In the genomic region with DNA sequence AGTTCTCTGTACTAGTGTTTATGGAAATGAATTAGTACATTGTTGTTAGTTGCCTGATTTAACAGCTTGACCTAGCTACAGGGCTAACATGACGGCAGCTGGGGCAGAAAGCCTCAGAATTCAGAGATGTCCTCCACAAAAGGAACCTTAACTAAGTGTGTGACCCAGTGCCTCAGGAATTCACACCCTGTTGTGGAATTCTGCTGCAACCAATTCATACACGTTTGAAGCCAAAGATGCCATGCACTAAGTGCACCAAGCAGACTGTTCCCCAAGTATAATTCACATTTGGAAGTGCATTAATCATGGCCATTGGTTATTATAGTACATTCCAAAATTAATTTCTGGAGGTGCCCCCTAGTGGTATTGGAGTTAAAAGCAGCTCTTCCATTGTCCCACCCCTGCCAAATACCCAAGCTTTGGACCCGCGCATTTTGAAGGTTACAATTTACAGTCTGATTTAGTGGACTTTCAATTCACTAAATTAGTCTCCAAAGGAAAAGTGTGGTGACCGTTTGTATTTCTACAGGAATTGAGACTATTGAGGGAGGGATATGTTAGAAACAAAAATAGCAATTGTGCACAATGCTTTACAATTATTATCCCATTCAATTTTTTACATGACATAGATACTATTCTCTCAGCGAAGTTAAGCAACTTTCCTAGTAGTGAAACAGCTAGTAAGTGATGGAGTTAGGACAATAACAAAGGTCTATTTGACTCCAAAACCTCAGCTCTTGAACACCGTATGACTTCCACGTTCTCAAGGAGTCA, we compare ENCODE assay signal across 10 cellular contexts.
DNase-seq lines count a peak whose midpoint lies in the region; ATAC-seq, FAIRE-seq and TF ChIP-seq lines count a peak whose summit lies in the region.
"Had no signal": no experiment of that assay in that cellular context is flagged by ENCODE, and none has a peak within 500 bp of the region (broad histone marks: within the 10 kb centered on the region; RNA-seq: fewer than 3 reads in every experiment).

No MANE protein-coding gene starts in this region.

- H3K9me3 ChIP-seq in adrenal gland (replicated peaks in 1 of 3) (no peaks in the 10 kb centered on the region), HepG2 (ENCODE audit: low read length) (peaks cover 8% of the 10 kb centered on the region)

- H3K79me2 ChIP-seq in HepG2 (ENCODE audit: insufficient read depth, low read length), result no peaks in the 10 kb centered on the region

- no peak overlapping the region for H3K4me2 ChIP-seq in HepG2 (ENCODE audit: low read depth, low read length)

- H3K4me1 Mint-ChIP-seq in Calu3 (ENCODE audit: low read depth, unreplicated experiment) (peaks cover 17% of the 10 kb centered on the region), natural killer cell (no peaks in the 10 kb centered on the region)
- no peaks in the 10 kb centered on the region for H3K4me1 Mint-ChIP-seq in T-helper 2 cell treated with Interferon-gamma antibody and Interleukin-4, amounts not matched to agents 5 μg/mL and 100 μg/mL, for 36 hours (ENCODE audit: low read depth)
- H3K4me1 Mint-ChIP-seq: IgD-negative memory B cell had no signal

- intact Hi-C loops in Calu3 (cut with micrococcal nuclease; ENCODE audit: unreplicated experiment) (no loop called here), adrenal gland (cut with DNase I) (no loop called here), HepG2 (cut with micrococcal nuclease; ENCODE audit: unreplicated experiment) (loop anchor here (1.0 kb wide), 1 partner anchor 99 kb away; no protein-coding TSS in a partner anchor), natural killer cell (cut with micrococcal nuclease) (no loop called here)

- CTCF ChIA-PET in Calu3 (lab: Charles Lee) (interaction anchor here (0.6 to 0.9 kb wide), 6 partner anchors 8 to 194 kb away, joined by 3 to 5 read pairs (median 4); a partner anchor contains a TSS), HepG2 (lab: Yijun Ruan, JAX; ENCODE audit: low intra/inter-chr PET ratio, low total read pairs) (interaction anchor here (1.1 to 1.2 kb wide), 2 partner anchors 100 to 403 kb away, joined by 3 to 5 read pairs; no protein-coding TSS in a partner anchor)

- H4K20me1 ChIP-seq in HepG2 (ENCODE audit: insufficient read depth, low read length), result no peaks in the 10 kb centered on the region

- in situ Hi-C loops in HepG2 (cut with HindIII; ENCODE audit: extremely low pct_ligation_motif_present, low pct_unique_long_range_greater_than_20kb), result no loop called here

- BruUV-seq in Calu3 (replicated peaks; lab: Mats Ljungman, UMichigan) (no TSS peak), HepG2 (replicated peaks; lab: Mats Ljungman, UMichigan) (no TSS peak)

- H3K27me3 ChIP-seq in HL-60 (ENCODE audit: insufficient read depth, poor library complexity, severe bottlenecking) (no peaks in the 10 kb centered on the region), adrenal gland (no peaks in the 10 kb centered on the region), HepG2 (ENCODE audit: control insufficient read depth in 1 of 2, insufficient read depth in 2 of 2, low read length in 2 of 2) (no peaks in the 10 kb centered on the region)
- H3K27me3 ChIP-seq: gastrocnemius medialis had no signal

- peak; percentile 29 for TF ChIP-seq CTCF in Calu3 (IDR thresholded peaks at IDR 0.05; ENCODE audit: unreplicated experiment)
- TF ChIP-seq CTCF in HL-60 (IDR thresholded peaks at IDR 0.05; ENCODE audit: insufficient read depth, low read length), result peak; percentile 56
- TF ChIP-seq CTCF in adrenal gland (IDR thresholded peaks at IDR 0.05), result peak in 5 of 6 experiments; percentile 28 to 50 (median 39)
- TF ChIP-seq CTCF in HepG2 (CRISPR knock-in tag; IDR thresholded peaks at IDR 0.05), result peak; percentile 60
- no peak for TF ChIP-seq CTCF in natural killer cell (IDR thresholded peaks at IDR 0.05)

- H3K9ac ChIP-seq in HepG2 (ENCODE audit: insufficient read depth, low read depth, low read length), result no peak overlapping the region

- H3K27ac Mint-ChIP-seq in Calu3 (ENCODE audit: unreplicated experiment), result no peak overlapping the region
- no peak overlapping the region for H3K27ac Mint-ChIP-seq in T-helper 2 cell treated with Interferon-gamma antibody and Interleukin-4, amounts not matched to agents 5 μg/mL and 100 μg/mL, for 36 hours
- H3K27ac Mint-ChIP-seq in natural killer cell, result no peak overlapping the region
- H3K27ac Mint-ChIP-seq: IgD-negative memory B cell had no signal

- no peaks in the 10 kb centered on the region for H3K36me3 ChIP-seq in adrenal gland (replicated peaks in 1 of 2)
- H3K36me3 ChIP-seq in HepG2 (replicated peaks in 1 of 2; ENCODE audit: control insufficient read depth in 1 of 2, insufficient read depth in 2 of 2, low read length in 2 of 2), result no peaks in the 10 kb centered on the region
- H3K36me3 ChIP-seq: gastrocnemius medialis had no signal

- FAIRE-seq in HepG2 (lab: Jason Lieb, UNC), result peak; percentile 23

- H3K27ac ChIP-seq in HL-60 (replicated peaks), result no peak overlapping the region
- H3K27ac ChIP-seq in adrenal gland, result no peak overlapping the region
- H3K27ac ChIP-seq in HepG2 (ENCODE audit: extremely low read length, insufficient read depth, low read length), result no peak overlapping the region
- H3K27ac ChIP-seq: gastrocnemius medialis had no signal

- H3K4me1 ChIP-seq in adrenal gland (replicated peaks in 1 of 2) (no peaks in the 10 kb centered on the region), HepG2 (ENCODE audit: insufficient read depth, low read length) (no peaks in the 10 kb centered on the region)
- H3K4me1 ChIP-seq: gastrocnemius medialis had no signal

- H2AFZ ChIP-seq in HepG2 (ENCODE audit: low read length), result no peak overlapping the region

- H3K4me3 Mint-ChIP-seq in Calu3 (ENCODE audit: low read depth, unreplicated experiment), result no peak overlapping the region
- no peak overlapping the region for H3K4me3 Mint-ChIP-seq in T-helper 2 cell treated with Interferon-gamma antibody and Interleukin-4, amounts not matched to agents 5 μg/mL and 100 μg/mL, for 36 hours
- H3K4me3 Mint-ChIP-seq in natural killer cell, result no peak overlapping the region
- H3K4me3 Mint-ChIP-seq: IgD-negative memory B cell had no signal

- H3K27me3 Mint-ChIP-seq in Calu3 (ENCODE audit: unreplicated experiment) (no peaks in the 10 kb centered on the region), natural killer cell (ENCODE audit: low read depth in 2 of 2) (no peaks in the 10 kb centered on the region)
- no peaks in the 10 kb centered on the region for H3K27me3 Mint-ChIP-seq in T-helper 2 cell treated with Interferon-gamma antibody and Interleukin-4, amounts not matched to agents 5 μg/mL and 100 μg/mL, for 36 hours (ENCODE audit: low read depth)
- H3K27me3 Mint-ChIP-seq: IgD-negative memory B cell had no signal

- no peak for TF ChIP-seq POLR2A in adrenal gland (IDR thresholded peaks at IDR 0.05)
- no peak for TF ChIP-seq POLR2A in HepG2 (IDR thresholded peaks at IDR 0.05; ENCODE audit: insufficient read depth in 1 of 2, low read depth in 2 of 2, low read length in 2 of 2)

- H3K9me3 Mint-ChIP-seq in Calu3 (ENCODE audit: low read depth, unreplicated experiment) (no peaks in the 10 kb centered on the region), natural killer cell (peaks cover 10% of the 10 kb centered on the region in 2 donors)
- peaks cover 22% of the 10 kb centered on the region for H3K9me3 Mint-ChIP-seq in T-helper 2 cell treated with Interferon-gamma antibody and Interleukin-4, amounts not matched to agents 5 μg/mL and 100 μg/mL, for 36 hours

- TF ChIP-seq RAD21 in HepG2 (CRISPR knock-in tag; IDR thresholded peaks at IDR 0.05), result no peak

- TF ChIP-seq EP300 in HepG2 (IDR thresholded peaks at IDR 0.05; ENCODE audit: low read depth in 2 of 2, low read length in 2 of 2), result no peak
- TF ChIP-seq EP300 in HepG2 (CRISPR knock-in tag; IDR thresholded peaks at IDR 0.05; ENCODE audit: borderline replicate concordance), result no peak

- DNase-seq in Calu3 (peak; percentile 22), HL-60 (ENCODE audit: low read depth in 1 of 2, low spot score in 1 of 2) (no peak), adrenal gland (peak in 1 of 7 donors; percentile 3), HepG2 (ENCODE audit: low spot score) (peak; percentile 44), mesenteric fat pad (ENCODE audit: low spot score) (no peak), natural killer cell (no peak), NCI-H187 treated with DMSO at 0.1 percent for 48 hours (lab: John Stamatoyannopoulos, UW) (no peak)
- no peak for DNase-seq in T-helper 2 cell treated with Interferon-gamma antibody and Interleukin-4, amounts not matched to agents 5 μg/mL and 100 μg/mL, for 36 hours (ENCODE audit: low spot score)
- DNase-seq: gastrocnemius medialis had no signal

- POLR2A ChIA-PET in HepG2 (lab: Yijun Ruan, JAX), result no interaction called here

- ATAC-seq in HepG2 (peak; percentile 91), natural killer cell (no peak)
- ATAC-seq: gastrocnemius medialis had no signal

- WGBS in adrenal gland, 4 donors, result 43 to 49% (median 45%) methylated on average over 8 of the region's 8 CpGs
- WGBS in HepG2 (ENCODE audit: low lambda C conversion rate), result 16% methylated on average over 8 of the region's 8 CpGs

- no peaks in the 10 kb centered on the region for H3K36me3 Mint-ChIP-seq in Calu3 (ENCODE audit: insufficient read depth, unreplicated experiment)
- no peaks in the 10 kb centered on the region for H3K36me3 Mint-ChIP-seq in T-helper 2 cell treated with Interferon-gamma antibody and Interleukin-4, amounts not matched to agents 5 μg/mL and 100 μg/mL, for 36 hours (ENCODE audit: low read depth)
- no peaks in the 10 kb centered on the region for H3K36me3 Mint-ChIP-seq in natural killer cell
- H3K36me3 Mint-ChIP-seq: IgD-negative memory B cell had no signal

- H3K4me3 ChIP-seq in HL-60 (replicated peaks; ENCODE audit: insufficient read depth, low read length) (no peak overlapping the region), adrenal gland (no peak overlapping the region), HepG2 (replicated peaks in 1 of 3; ENCODE audit: insufficient read depth in 1 of 3, low read depth in 2 of 3, low read length in 3 of 3) (no peak overlapping the region)
- H3K4me3 ChIP-seq: gastrocnemius medialis had no signal

TF ChIP-seq in HepG2, 621 proteins besides CTCF, POLR2A, EP300 and RAD21 (continues in another document):
- 0 out of 2 replicates have a peak, but pooled peaks have one; percentile 21 for TF ChIP-seq STAG1 (CRISPR knock-in tag; IDR thresholded peaks at IDR 0.05)
- TF ChIP-seq, protein P1, sequence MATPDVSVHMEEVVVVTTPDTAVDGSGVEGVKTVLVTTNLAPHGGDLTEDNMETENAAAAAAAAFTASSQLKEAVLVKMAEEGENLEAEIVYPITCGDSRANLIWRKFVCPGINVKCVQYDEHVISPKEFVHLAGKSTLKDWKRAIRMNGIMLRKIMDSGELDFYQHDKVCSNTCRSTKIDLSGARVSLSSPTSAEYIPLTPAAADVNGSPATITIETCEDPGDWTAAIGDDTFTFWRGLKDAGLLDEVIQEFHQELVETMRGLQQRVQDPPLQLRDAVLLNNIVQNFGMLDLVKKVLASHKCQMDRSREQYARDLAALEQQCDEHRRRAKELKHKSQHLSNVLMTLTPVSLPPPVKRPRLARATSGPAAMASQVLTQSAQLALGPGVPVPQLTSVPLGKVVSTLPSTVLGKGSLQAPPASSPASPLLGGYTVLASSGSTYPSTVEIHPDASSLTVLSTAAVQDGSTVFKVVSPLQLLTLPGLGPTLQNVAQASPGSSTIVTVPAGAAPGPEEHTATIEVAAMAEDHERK (CRISPR knock-in tag; IDR thresholded peaks at IDR 0.05; ENCODE audit: low read depth), result 0 out of 2 replicates have a peak, but pooled peaks have one; percentile 27

Comparison
In these comparisons a context has a peak if more than half of its experiments do, and no peak if none do; other contexts are left out.
1. DNase-seq: peak in Calu3 (single experiment) and HepG2 (single experiment); none in HL-60 (0 of 2), T-helper 2 cell treated with Interferon-gamma antibody and Interleukin-4, amounts not matched to agents 5 μg/mL and 100 μg/mL, for 36 hours (single experiment), mesenteric fat pad (single experiment), natural killer cell (single experiment) and NCI-H187 treated with DMSO at 0.1 percent for 48 hours (single experiment).